Comparison of ENCODE assay signal across 1 cellular context in the genomic region with DNA sequence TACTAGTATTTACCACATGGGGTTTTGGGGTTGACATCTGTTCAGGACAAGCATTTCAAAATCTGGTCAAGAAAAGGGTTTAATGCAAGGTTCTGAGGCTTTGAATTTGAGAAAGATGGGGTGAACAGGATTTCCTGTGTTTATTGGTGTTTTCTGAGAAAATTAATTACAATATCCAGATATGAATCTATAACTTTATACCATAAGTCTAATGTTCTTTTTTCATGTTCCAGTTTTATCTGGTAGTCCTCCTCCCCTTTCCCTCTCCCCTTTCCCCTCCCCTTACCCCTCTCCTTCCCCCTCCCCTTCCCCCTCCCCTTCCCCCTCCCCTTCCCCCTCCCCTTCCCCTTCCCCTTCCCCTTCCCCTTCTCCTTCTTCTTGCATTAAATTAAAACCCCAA.
A peak's percentile ranks its signal among the peaks of the same experiment; 100 is the strongest.
TF ChIP-seq lines count a peak whose summit lies in the region.

No MANE protein-coding gene starts in this region.

TF ChIP-seq in HepG2, 621 proteins besides CTCF, POLR2A, EP300 and RAD21:
- TF ChIP-seq THAP9 (CRISPR knock-in tag; IDR thresholded peaks at IDR 0.05; ENCODE audit: borderline replicate concordance) (no peak), PCBP1 (IDR thresholded peaks at IDR 0.05; ENCODE audit: borderline replicate concordance, low read depth, low read length) (0 out of 2 replicates have a peak, but pooled peaks have one; percentile 36), FOXJ3 (CRISPR knock-in tag; IDR thresholded peaks at IDR 0.05; ENCODE audit: borderline replicate concordance) (no peak), HDAC1 (CRISPR knock-in tag; IDR thresholded peaks at IDR 0.05) (no peak), HNRNPK (IDR thresholded peaks at IDR 0.05; ENCODE audit: low read depth, low read length, poor library complexity, severe bottlenecking) (peak; percentile 98), HIC2 (CRISPR knock-in tag; IDR thresholded peaks at IDR 0.05; ENCODE audit: low read depth) (no peak)
